ENCODE assay signal across 8 cellular contexts in genomic region chr11:1917523-1918435, GRCh38. TPM values are rescaled to one million over a fixed set of nuclear protein-coding genes. Genes with fewer than 3 reads are reported as not detected.
DNase-seq lines count a peak whose midpoint lies in the region; ATAC-seq and TF ChIP-seq lines count a peak whose summit lies in the region.

No MANE protein-coding gene starts in this region.

- no peak overlapping the region for H3K27ac Mint-ChIP-seq in neural crest cell (ENCODE audit: unreplicated experiment)

- no peaks in the 10 kb centered on the region for H3K4me1 Mint-ChIP-seq in neural crest cell

- H3K9me3 Mint-ChIP-seq in neural crest cell = peaks cover 7% of the 10 kb centered on the region

- DNase-seq in neural crest cell (ENCODE audit: low read depth, low spot score) = no peak
- no peak for DNase-seq in kidney tubule cell (ENCODE audit: low spot score)

- H3K9me3 ChIP-seq in BLaER1 = no peaks in the 10 kb centered on the region

- H3K36me3 ChIP-seq in BLaER1 = no peaks in the 10 kb centered on the region
- H3K36me3 ChIP-seq in KMS-11 (ENCODE audit: insufficient read depth) = no peaks in the 10 kb centered on the region

- H2AFZ ChIP-seq in KMS-11 (ENCODE audit: low read depth) = no peak overlapping the region

- H3K4me3 ChIP-seq in BLaER1 = no peak overlapping the region
- no peak overlapping the region for H3K4me3 ChIP-seq in KMS-11 (IDR thresholded peaks at IDR 0.05; ENCODE audit: insufficient read depth, low read depth, low read length)

- H3K4me1 ChIP-seq in BLaER1 (peaks cover 67% of the 10 kb centered on the region), KMS-11 (ENCODE audit: low read depth, poor library complexity, severe bottlenecking) (no peaks in the 10 kb centered on the region)

- H4K20me1 ChIP-seq in BLaER1 (no peaks in the 10 kb centered on the region), KMS-11 (ENCODE audit: insufficient read depth) (no peaks in the 10 kb centered on the region)

- H3K4me3 Mint-ChIP-seq in neural crest cell = no peak overlapping the region

- H3K4me2 ChIP-seq in BLaER1 = peak overlapping the region; percentile 60
- H3K4me2 ChIP-seq in KMS-11 = no peak overlapping the region

- H3K9ac ChIP-seq in BLaER1 (no peak overlapping the region), KMS-11 (no peak overlapping the region)

- no peaks in the 10 kb centered on the region for H3K27me3 ChIP-seq in BLaER1
- peaks cover 61% of the 10 kb centered on the region for H3K27me3 ChIP-seq in KMS-11 (ENCODE audit: insufficient read depth, low read depth)

- H3K27me3 Mint-ChIP-seq in neural crest cell (ENCODE audit: low read depth) = no peaks in the 10 kb centered on the region

- peak; percentile 26 for ATAC-seq in esophagus mucosa
- no peak for ATAC-seq in GM21576 (IDR thresholded peaks at IDR 0.05; ENCODE audit: unreplicated experiment)
- ATAC-seq in HG02588 (IDR thresholded peaks at IDR 0.05; ENCODE audit: unreplicated experiment) = no peak
- ATAC-seq in GM21717 (IDR thresholded peaks at IDR 0.05; ENCODE audit: unreplicated experiment) = no peak

- peaks cover 2% of the 10 kb centered on the region for H3K36me3 Mint-ChIP-seq in neural crest cell (ENCODE audit: low read depth)

- H3K79me2 ChIP-seq in KMS-11 (ENCODE audit: insufficient read depth, low read depth) = no peaks in the 10 kb centered on the region

- peak overlapping the region; percentile 10; the same call in 1 of the 2 replicates for H3K27ac ChIP-seq in BLaER1
- H3K27ac ChIP-seq in KMS-11 = no peak overlapping the region

- TF ChIP-seq CTCF in KMS-11 (conservative IDR thresholded peaks at IDR 0.05; ENCODE audit: low read depth, low read length) (0 out of 2 replicates have a peak, but pooled peaks have one; percentile 25), neural crest cell (conservative IDR thresholded peaks at IDR 0.05) (peak; percentile 50)

RNA-seq across cellular contexts. Expression of gene TNNT3, which starts 1.7 kb away (rescaled TPM):
- total RNA-seq in esophagus mucosa = 0.40 TPM
- total RNA-seq in neural crest cell = not detected in 2 replicates

RNA-seq across cellular contexts. Expression of gene PRR33, which starts 26.1 kb away (rescaled TPM):
- total RNA-seq in esophagus mucosa = not detected
- not detected in 2 replicates for total RNA-seq in neural crest cell

RNA-seq across cellular contexts. Expression of gene MRPL23, which starts 29.4 kb away (rescaled TPM):
- 44.4 TPM for total RNA-seq in esophagus mucosa
- total RNA-seq in neural crest cell = 60.8 and 66.7 TPM in 2 replicates
